10 cellular contexts compared by ENCODE assay signal in genomic region chr10:73244866-73245477, GRCh38. TPM values are rescaled to one million over a fixed set of nuclear protein-coding genes. Genes with fewer than 3 reads are reported as not detected.
DNase-seq lines count a peak whose midpoint lies in the region; ATAC-seq and TF ChIP-seq lines count a peak whose summit lies in the region.
"Had no signal": no experiment of that assay in that cellular context is flagged by ENCODE, and none has a peak within 500 bp of the region (broad histone marks: within the 10 kb centered on the region; RNA-seq: fewer than 3 reads in every experiment).

No MANE protein-coding gene starts in this region.

- TF ChIP-seq CTCF in cardiac muscle cell (IDR thresholded peaks at IDR 0.05; ENCODE audit: low read depth, low read length) (no peak), left ventricle myocardium inferior (IDR thresholded peaks at IDR 0.05; ENCODE audit: borderline replicate concordance) (no peak), lower lobe of right lung (IDR thresholded peaks at IDR 0.05) (no peak), GM13976 (IDR thresholded peaks at IDR 0.05; ENCODE audit: borderline replicate concordance, control extremely low read depth, extremely low read depth, insufficient read depth, missing control alignments) (no peak)

- peak; percentile 82 for TF ChIP-seq POLR2A in erythroblast (IDR thresholded peaks at IDR 0.05; ENCODE audit: low read length)

- H3K36me3 ChIP-seq in cardiac muscle cell (peaks cover 27% of the 10 kb centered on the region), left ventricle myocardium inferior (peaks cover 63% of the 10 kb centered on the region), lower lobe of right lung (peaks cover 62% of the 10 kb centered on the region)

- CTCF ChIA-PET in T-cell (lab: Charles Lee), result no interaction called here

- H3K27me3 ChIP-seq in cardiac muscle cell (no peaks in the 10 kb centered on the region), left ventricle myocardium inferior (ENCODE audit: low read depth) (no peaks in the 10 kb centered on the region), lower lobe of right lung (ENCODE audit: low read depth) (no peaks in the 10 kb centered on the region)
- H3K27me3 ChIP-seq: SJSA1 had no signal

- H3K27me3 Mint-ChIP-seq in T-cell, result no peaks in the 10 kb centered on the region
- H3K27me3 Mint-ChIP-seq in stimulated activated naive CD8-positive, alpha-beta T cell treated with anti-CD3 and anti-CD28 coated beads, Interleukin-15, amount 100 ng/mL, for 72 hours, result no peaks in the 10 kb centered on the region

- H3K27ac ChIP-seq in cardiac muscle cell, result no peak overlapping the region
- H3K27ac ChIP-seq in left ventricle myocardium inferior (replicated peaks), result no peak overlapping the region
- no peak overlapping the region for H3K27ac ChIP-seq in lower lobe of right lung
- H3K27ac ChIP-seq: SJSA1 had no signal

- in situ Hi-C loops in GM13976 (cut with MboI; ENCODE audit: low sequenced_read_pairs, unreplicated experiment), result no loop called here

- peak overlapping the region; percentile 63 for H3K4me3 ChIP-seq in cardiac muscle cell
- no peak overlapping the region for H3K4me3 ChIP-seq in left ventricle myocardium inferior
- H3K4me3 ChIP-seq in lower lobe of right lung, result no peak overlapping the region

- DNase-seq in cardiac muscle cell (ENCODE audit: low read depth in 1 of 2, low spot score in 1 of 2) (peak in 1 of 2 donors; percentile 37), left ventricle myocardium inferior (no peak), T-cell (no peak), erythroblast (lab: John Stamatoyannopoulos, UW) (peak; percentile 92 to 97), lower lobe of right lung (no peak), GM13976 (ENCODE audit: low spot score) (no peak)
- no peak for DNase-seq in stimulated activated naive CD8-positive, alpha-beta T cell treated with anti-CD3 and anti-CD28 coated beads, Interleukin-15, amount 100 ng/mL, for 72 hours
- DNase-seq: left ventricle myocardium superior had no signal

- H3K4me1 Mint-ChIP-seq in T-cell, result peaks cover 36 to 50% (median 42%) of the 10 kb centered on the region in 3 donors
- H3K4me1 Mint-ChIP-seq in stimulated activated naive CD8-positive, alpha-beta T cell treated with anti-CD3 and anti-CD28 coated beads, Interleukin-15, amount 100 ng/mL, for 72 hours, result peaks cover 70% of the 10 kb centered on the region

- ATAC-seq in T-cell (replicated peaks in 1 of 4), result no peak
- no peak for ATAC-seq in stimulated activated naive CD8-positive, alpha-beta T cell treated with anti-CD3 and anti-CD28 coated beads, Interleukin-15, amount 100 ng/mL, for 72 hours
- no peak for ATAC-seq in lower lobe of right lung
- ATAC-seq in HG02840 (IDR thresholded peaks at IDR 0.05; ENCODE audit: low FRiP score, unreplicated experiment), result no peak
- ATAC-seq: left ventricle myocardium superior had no signal

- POLR2A ChIA-PET in T-cell (lab: Charles Lee), result interaction anchor here in 1 of 2 donors (0.6 to 1.0 kb wide), 2 partner anchors 380 to 1188 kb away, joined by 4 to 5 read pairs; no protein-coding TSS in a partner anchor

- intact Hi-C loops in left ventricle myocardium inferior (cut with micrococcal nuclease), result no loop called here
- intact Hi-C loops in lower lobe of right lung (cut with DNase I), result no loop called here

- peak overlapping the region; percentile 60 to 68 for H3K27ac Mint-ChIP-seq in T-cell
- H3K27ac Mint-ChIP-seq in stimulated activated naive CD8-positive, alpha-beta T cell treated with anti-CD3 and anti-CD28 coated beads, Interleukin-15, amount 100 ng/mL, for 72 hours, result peak overlapping the region; percentile 89 to 93

- H3K36me3 Mint-ChIP-seq in T-cell, result peaks cover 24% of the 10 kb centered on the region

- H3K4me1 ChIP-seq in cardiac muscle cell (ENCODE audit: low read depth), result peaks cover 10% of the 10 kb centered on the region
- H3K4me1 ChIP-seq in left ventricle myocardium inferior, result peaks cover 37% of the 10 kb centered on the region
- peaks cover 30% of the 10 kb centered on the region for H3K4me1 ChIP-seq in lower lobe of right lung

- peak overlapping the region; percentile 8 to 91 (median 44) for H3K4me3 Mint-ChIP-seq in T-cell
- H3K4me3 Mint-ChIP-seq in stimulated activated naive CD8-positive, alpha-beta T cell treated with anti-CD3 and anti-CD28 coated beads, Interleukin-15, amount 100 ng/mL, for 72 hours, result peak overlapping the region; percentile 97 to 99

- no peaks in the 10 kb centered on the region for H3K9me3 Mint-ChIP-seq in T-cell
- H3K9me3 Mint-ChIP-seq in stimulated activated naive CD8-positive, alpha-beta T cell treated with anti-CD3 and anti-CD28 coated beads, Interleukin-15, amount 100 ng/mL, for 72 hours, result no peaks in the 10 kb centered on the region

- no peaks in the 10 kb centered on the region for H3K9me3 ChIP-seq in cardiac muscle cell (ENCODE audit: low read depth)
- H3K9me3 ChIP-seq in left ventricle myocardium inferior (replicated peaks), result no peaks in the 10 kb centered on the region
- no peaks in the 10 kb centered on the region for H3K9me3 ChIP-seq in lower lobe of right lung
- H3K9me3 ChIP-seq: SJSA1 had no signal

RNA-seq across cellular contexts. Expression of gene DNAJC9, which starts 2.1 kb away (rescaled TPM):
- 26.6 and 33.9 TPM in 2 replicates for total RNA-seq in cardiac muscle cell
- polyA plus RNA-seq in cardiac muscle cell, result 18.6 and 20.9 TPM in 2 replicates
- 8.6 TPM for total RNA-seq in left ventricle myocardium inferior
- total RNA-seq in T-cell, result 10 to 100 TPM; 17.1 to 26.2 (median 23.1) TPM
- total RNA-seq in lower lobe of right lung, result 13.9 TPM

RNA-seq across cellular contexts. Expression of gene MRPS16, which starts 7.5 kb away (rescaled TPM):
- total RNA-seq in cardiac muscle cell (51.6 and 67.4 TPM in 2 replicates), left ventricle myocardium inferior (102 TPM), T-cell (10 to 100 TPM; 33.3 to 56.5 (median 55.2) TPM), lower lobe of right lung (55.9 TPM)
- 104 and 122 TPM in 2 replicates for polyA plus RNA-seq in cardiac muscle cell

Comparison
In these comparisons a context has a peak if more than half of its experiments do, and no peak if none do; other contexts are left out.
1. DNase-seq: peak in erythroblast (2 of 2); none in left ventricle myocardium inferior (single experiment), T-cell (0 of 34), stimulated activated naive CD8-positive, alpha-beta T cell treated with anti-CD3 and anti-CD28 coated beads, Interleukin-15, amount 100 ng/mL, for 72 hours (0 of 2), lower lobe of right lung (single experiment) and GM13976 (single experiment).